In the genomic region with DNA sequence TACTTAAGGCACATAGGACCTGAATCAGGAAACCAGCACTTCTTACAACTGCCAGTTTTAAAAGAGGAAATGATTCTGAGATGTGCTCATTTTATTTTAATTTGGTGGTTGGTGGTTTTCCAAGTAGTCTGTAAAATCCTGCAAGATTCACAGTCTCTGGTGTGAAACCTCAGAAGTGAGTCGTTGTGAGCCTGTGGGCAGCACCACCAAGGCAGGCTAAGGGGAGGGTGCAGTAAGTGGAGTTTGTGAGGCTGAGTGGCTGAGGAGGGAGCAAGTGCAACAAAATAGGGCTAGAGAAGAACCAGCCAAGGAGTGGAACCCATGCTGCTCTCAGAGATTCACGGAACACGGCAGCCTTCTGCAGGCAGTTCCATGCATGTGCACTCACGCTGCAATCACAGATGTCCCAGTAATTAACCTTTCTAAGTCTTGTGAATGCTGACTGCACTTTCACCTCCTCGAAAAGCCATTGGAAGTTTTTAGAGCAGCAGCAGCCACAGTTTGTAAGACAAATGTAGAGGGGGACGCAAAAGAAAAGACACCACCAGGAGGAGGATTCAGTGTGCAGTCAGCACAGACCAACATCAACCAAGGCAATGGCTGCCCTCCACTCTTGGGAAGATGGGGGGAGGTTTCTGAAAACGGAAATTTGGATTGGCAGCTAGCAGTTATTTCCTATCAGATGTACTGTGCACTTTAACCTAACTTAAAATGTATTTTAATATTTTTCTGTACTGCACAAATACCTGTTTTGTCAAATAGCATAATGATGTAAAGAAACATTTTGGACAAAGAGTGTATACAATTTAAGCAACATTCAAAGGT, we compare ENCODE assay signal across 8 cellular contexts. TPM values are rescaled to one million over a fixed set of nuclear protein-coding genes. Genes with fewer than 3 reads are reported as not detected.
DNase-seq lines count a peak whose midpoint lies in the region; ATAC-seq and TF ChIP-seq lines count a peak whose summit lies in the region.

No MANE protein-coding gene starts in this region.

- intact Hi-C loops in CD14-positive monocyte (cut with micrococcal nuclease), result no loop called here

- H3K4me1 Mint-ChIP-seq in CD14-positive monocyte, result peaks cover 48% of the 10 kb centered on the region

- no peak overlapping the region for H3K4me3 ChIP-seq in fibroblast of the aortic adventitia (ENCODE audit: low read depth, low read length)
- H3K4me3 ChIP-seq in coronary artery, result no peak overlapping the region

- TF ChIP-seq CTCF in CD14-positive monocyte (IDR thresholded peaks at IDR 0.05), result no peak
- peak; percentile 13 for TF ChIP-seq CTCF in fibroblast of the aortic adventitia (IDR thresholded peaks at IDR 0.05; ENCODE audit: insufficient read depth, low read length)
- TF ChIP-seq CTCF in coronary artery (IDR thresholded peaks at IDR 0.05), result no peak

- peaks cover 33 to 44% of the 10 kb centered on the region in 2 donors for H3K36me3 Mint-ChIP-seq in CD14-positive monocyte

- ATAC-seq in GM19455 (IDR thresholded peaks at IDR 0.05; ENCODE audit: unreplicated experiment), result peak; percentile 65
- ATAC-seq in HG03558 (IDR thresholded peaks at IDR 0.05; ENCODE audit: extremely low read depth, unreplicated experiment), result peak; percentile 48

- no peak overlapping the region for H3K27ac ChIP-seq in coronary artery

- peak; percentile 73 for DNase-seq in CD14-positive monocyte (ENCODE audit: low spot score)
- DNase-seq in activated CD4-positive, alpha-beta T cell treated with anti-CD3 and anti-CD28 coated beads for 48 hours, result peak; percentile 63
- peak; percentile 20 for DNase-seq in fibroblast of the aortic adventitia (ENCODE audit: low read depth)
- peak; percentile 71 for DNase-seq in stimulated activated CD8-positive, alpha-beta memory T cell treated with anti-CD3 and anti-CD28 coated beads, Interleukin-4, amount 100 ng/mL, for 48 hours
- DNase-seq in coronary artery (ENCODE audit: low spot score), result no peak
- DNase-seq in NCI-H187 (lab: John Stamatoyannopoulos, UW), result no peak

- H3K27ac Mint-ChIP-seq in CD14-positive monocyte, result peak overlapping the region; percentile 65 to 82 (median 77)

- peaks cover 0 to 4% (median 0%) of the 10 kb centered on the region in 7 donors for H3K9me3 Mint-ChIP-seq in CD14-positive monocyte

- peaks cover 10 to 17% (median 15%) of the 10 kb centered on the region in 3 donors for H3K27me3 Mint-ChIP-seq in CD14-positive monocyte (ENCODE audit: low read depth in 3 of 3)

- H3K4me3 Mint-ChIP-seq in CD14-positive monocyte, result peak overlapping the region; percentile 65 to 92

RNA-seq across cellular contexts. Expression of gene ESD, which starts 44.9 kb away (rescaled TPM):
- polyA plus RNA-seq in CD14-positive monocyte, result 100 to 1,000 TPM; 139 to 147 TPM
- 141 and 176 TPM in 2 replicates for total RNA-seq in fibroblast of the aortic adventitia (ENCODE audit: low replicate concordance)

Comparison
In these comparisons a context has a peak if more than half of its experiments do, and no peak if none do; other contexts are left out.
1. DNase-seq: peak in CD14-positive monocyte (single experiment), activated CD4-positive, alpha-beta T cell treated with anti-CD3 and anti-CD28 coated beads for 48 hours (single experiment), fibroblast of the aortic adventitia (single experiment) and stimulated activated CD8-positive, alpha-beta memory T cell treated with anti-CD3 and anti-CD28 coated beads, Interleukin-4, amount 100 ng/mL, for 48 hours (single experiment); none in coronary artery (single experiment) and NCI-H187 (0 of 2).